ENCODE assay signal across 20 cellular contexts in the genomic region with DNA sequence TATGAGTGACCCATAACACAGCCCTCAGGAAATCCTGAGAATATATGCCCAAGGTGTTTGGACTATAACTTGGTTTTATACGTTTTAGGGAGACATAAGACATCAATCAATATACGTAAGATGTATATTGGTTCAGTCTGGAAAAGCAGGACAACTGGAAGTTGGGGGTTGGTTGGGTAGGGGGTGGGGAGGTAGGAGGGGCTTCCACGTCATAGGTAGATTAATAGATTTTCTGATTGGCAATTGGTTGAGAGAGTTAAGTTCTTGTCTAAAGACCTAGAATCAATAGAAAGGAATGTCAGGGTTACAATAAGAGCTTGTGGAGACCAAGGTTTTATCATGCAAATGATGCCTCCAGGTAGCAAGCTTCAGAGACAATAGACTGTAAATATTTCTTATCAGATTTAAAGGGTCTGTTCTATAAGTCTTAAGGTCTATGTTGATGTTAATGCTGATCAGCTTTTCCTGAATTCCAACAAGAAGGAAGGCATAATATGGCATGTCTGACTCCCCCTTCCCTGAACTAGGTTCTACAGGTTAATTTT.
"Had no signal": no experiment of that assay in that cellular context is flagged by ENCODE, and none has a peak within 500 bp of the region (broad histone marks: within the 10 kb centered on the region; RNA-seq: fewer than 3 reads in every experiment).

No MANE protein-coding gene starts in this region.

- H3K9me3 Mint-ChIP-seq: dendritic cell treated with granulocyte-macrophage colony-stimulating factor and Interleukin-4, amounts not matched to agents 40 ng/mL and 50 ng/mL, for 4 days; neural progenitor cell; type B pancreatic cell had no signal

- DNase-seq: cerebellar nuclear complex; effector memory CD8-positive, alpha-beta T cell; esophagus squamous epithelium; kidney glomerular epithelial cell; mammary epithelial cell; natural killer cell; nucleus accumbens; ovary; sigmoid colon; stimulated activated CD4-positive, alpha-beta T cell treated with anti-CD3 and anti-CD28 coated beads, Interleukin-12 subunit alpha, Interleukin-12 subunit beta, amount 100 ng/mL, for 4 hours; stimulated activated naive CD4-positive, alpha-beta T cell treated with Interleukin-2 at 50 U/mL for 16 hours; uterus had no signal

- H3K36me3 Mint-ChIP-seq: natural killer cell, neural progenitor cell, type B pancreatic cell had no signal

- H3K27me3 Mint-ChIP-seq: dendritic cell treated with granulocyte-macrophage colony-stimulating factor and Interleukin-4, amounts not matched to agents 40 ng/mL and 50 ng/mL, for 4 days; effector memory CD8-positive, alpha-beta T cell; type B pancreatic cell had no signal

- H3K4me3 Mint-ChIP-seq: dendritic cell treated with granulocyte-macrophage colony-stimulating factor and Interleukin-4, amounts not matched to agents 40 ng/mL and 50 ng/mL, for 4 days; effector memory CD8-positive, alpha-beta T cell; natural killer cell; neural progenitor cell; type B pancreatic cell had no signal

- H3K4me2 ChIP-seq: hepatocyte, neural progenitor cell had no signal

- H3K27ac ChIP-seq: esophagus squamous epithelium, gastroesophageal sphincter, hepatocyte, neural progenitor cell, ovary, right atrium auricular region, sigmoid colon, skin epidermis, uterus had no signal

- H3K4me1 ChIP-seq: esophagus squamous epithelium, gastroesophageal sphincter, neural progenitor cell, right atrium auricular region, sigmoid colon, uterus had no signal

- H3K9ac ChIP-seq: neural progenitor cell had no signal

- H3K27ac Mint-ChIP-seq: dendritic cell treated with granulocyte-macrophage colony-stimulating factor and Interleukin-4, amounts not matched to agents 40 ng/mL and 50 ng/mL, for 4 days; effector memory CD8-positive, alpha-beta T cell; natural killer cell; neural progenitor cell; type B pancreatic cell had no signal

- H3K4me1 Mint-ChIP-seq: natural killer cell, neural progenitor cell had no signal

- ATAC-seq: effector memory CD8-positive, alpha-beta T cell; gastroesophageal sphincter; left lobe of liver; natural killer cell had no signal

- H3K27me3 ChIP-seq: esophagus squamous epithelium, gastroesophageal sphincter, hepatocyte, neural progenitor cell, ovary, right atrium auricular region, sigmoid colon, uterus had no signal

- H3K9me3 ChIP-seq: esophagus squamous epithelium, gastroesophageal sphincter, ovary, right atrium auricular region, sigmoid colon, uterus had no signal

- H3K36me3 ChIP-seq: esophagus squamous epithelium, gastroesophageal sphincter, neural progenitor cell, ovary, right atrium auricular region, sigmoid colon, uterus had no signal

- H3K79me2 ChIP-seq: hepatocyte had no signal

- H3K4me3 ChIP-seq: esophagus squamous epithelium, gastroesophageal sphincter, hepatocyte, neural progenitor cell, ovary, right atrium auricular region, sigmoid colon, skin epidermis, uterus had no signal

- H2AFZ ChIP-seq: hepatocyte, neural progenitor cell had no signal
